1 cellular context compared by ENCODE assay signal in the genomic region with DNA sequence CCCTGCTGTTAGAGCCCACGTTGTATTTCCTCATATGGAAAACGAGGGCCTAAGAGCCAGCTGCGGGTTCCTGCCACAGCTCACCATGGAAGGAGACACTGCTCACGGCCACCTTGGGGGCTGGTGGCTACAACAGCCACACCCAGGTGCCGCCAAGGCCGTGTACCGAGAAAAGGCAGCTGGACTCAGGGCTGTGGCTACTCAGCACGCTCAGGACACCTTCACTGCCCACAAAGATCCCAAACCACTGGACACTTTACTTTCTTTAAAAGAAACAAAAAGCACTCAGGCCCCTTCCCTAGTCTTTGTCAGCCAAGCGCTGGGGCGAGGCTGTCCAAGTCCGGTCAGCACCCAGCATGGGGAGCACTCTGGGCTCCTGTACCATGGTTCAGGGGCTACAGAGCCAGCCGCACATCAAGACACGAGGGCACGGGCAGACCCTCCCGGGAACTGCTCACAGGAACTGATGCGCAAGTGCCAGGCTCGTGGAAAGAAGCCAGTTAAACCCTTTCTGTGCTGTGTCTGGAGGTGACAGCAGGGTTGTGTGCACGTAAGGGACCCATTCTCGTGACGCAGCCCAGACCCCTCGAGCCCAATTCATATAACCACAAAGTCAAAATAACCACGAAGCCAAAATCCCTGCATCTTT.
A peak's percentile ranks its signal among the peaks of the same experiment; 100 is the strongest.
TF ChIP-seq lines count a peak whose summit lies in the region.

No MANE protein-coding gene starts in this region.

TF ChIP-seq in GM12878, 131 proteins besides CTCF, POLR2A, EP300 and RAD21:
- TF ChIP-seq NR2C2 (IDR thresholded peaks at IDR 0.05; ENCODE audit: borderline replicate concordance, control insufficient read depth, insufficient read length, low read depth) (no peak), POLR2AphosphoS5 (IDR thresholded peaks at IDR 0.05; ENCODE audit: low read length) (peak; percentile 20; the same call in 1 of the 2 replicates)
